1 cellular context compared by ENCODE assay signal in genomic region chr4:67714248-67714583, GRCh38.
A peak's percentile ranks its signal among the peaks of the same experiment; 100 is the strongest.
TF ChIP-seq lines count a peak whose summit lies in the region.

No MANE protein-coding gene starts in this region.

TF ChIP-seq in K562, 482 proteins besides CTCF, POLR2A, EP300 and RAD21 (continued from another document):
- TF ChIP-seq, protein P1, sequence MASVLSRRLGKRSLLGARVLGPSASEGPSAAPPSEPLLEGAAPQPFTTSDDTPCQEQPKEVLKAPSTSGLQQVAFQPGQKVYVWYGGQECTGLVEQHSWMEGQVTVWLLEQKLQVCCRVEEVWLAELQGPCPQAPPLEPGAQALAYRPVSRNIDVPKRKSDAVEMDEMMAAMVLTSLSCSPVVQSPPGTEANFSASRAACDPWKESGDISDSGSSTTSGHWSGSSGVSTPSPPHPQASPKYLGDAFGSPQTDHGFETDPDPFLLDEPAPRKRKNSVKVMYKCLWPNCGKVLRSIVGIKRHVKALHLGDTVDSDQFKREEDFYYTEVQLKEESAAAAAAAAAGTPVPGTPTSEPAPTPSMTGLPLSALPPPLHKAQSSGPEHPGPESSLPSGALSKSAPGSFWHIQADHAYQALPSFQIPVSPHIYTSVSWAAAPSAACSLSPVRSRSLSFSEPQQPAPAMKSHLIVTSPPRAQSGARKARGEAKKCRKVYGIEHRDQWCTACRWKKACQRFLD (CRISPR knock-in tag; IDR thresholded peaks at IDR 0.05) = 0 out of 2 replicates have a peak, but pooled peaks have one; percentile 24
- TF ChIP-seq TEAD4 (IDR thresholded peaks at IDR 0.05; ENCODE audit: low read length) = no peak
- TF ChIP-seq TEAD4 (CRISPR knock-in tag; IDR thresholded peaks at IDR 0.05; ENCODE audit: borderline replicate concordance) = no peak
- peak; percentile 19 for TF ChIP-seq CCNT2 (IDR thresholded peaks at IDR 0.05; ENCODE audit: borderline replicate concordance, extremely low read depth, insufficient read length, low read depth, low read length)
- peak; percentile 73 for TF ChIP-seq FOSL1 (tag; conservative IDR thresholded peaks at IDR 0.05)
- TF ChIP-seq JUN (IDR thresholded peaks at IDR 0.05; ENCODE audit: borderline replicate concordance, low read depth, low read length) = no peak
- TF ChIP-seq JUN (CRISPR knock-in tag; IDR thresholded peaks at IDR 0.05; ENCODE audit: borderline replicate concordance) = no peak
- TF ChIP-seq SMARCC2 (IDR thresholded peaks at IDR 0.05; ENCODE audit: low read depth) = 0 out of 2 replicates have a peak, but pooled peaks have one; percentile 3
- no peak for TF ChIP-seq NR2C2 (CRISPR knock-in tag; IDR thresholded peaks at IDR 0.05)
- TF ChIP-seq NR2C2 (tag; IDR thresholded peaks at IDR 0.05) = peak; percentile 48
- no peak for TF ChIP-seq ZKSCAN3 (CRISPR knock-in tag; IDR thresholded peaks at IDR 0.05)
- 0 out of 2 replicates have a peak, but pooled peaks have one; percentile 20 for TF ChIP-seq SMARCE1 (IDR thresholded peaks at IDR 0.05)
- TF ChIP-seq, protein P2, sequence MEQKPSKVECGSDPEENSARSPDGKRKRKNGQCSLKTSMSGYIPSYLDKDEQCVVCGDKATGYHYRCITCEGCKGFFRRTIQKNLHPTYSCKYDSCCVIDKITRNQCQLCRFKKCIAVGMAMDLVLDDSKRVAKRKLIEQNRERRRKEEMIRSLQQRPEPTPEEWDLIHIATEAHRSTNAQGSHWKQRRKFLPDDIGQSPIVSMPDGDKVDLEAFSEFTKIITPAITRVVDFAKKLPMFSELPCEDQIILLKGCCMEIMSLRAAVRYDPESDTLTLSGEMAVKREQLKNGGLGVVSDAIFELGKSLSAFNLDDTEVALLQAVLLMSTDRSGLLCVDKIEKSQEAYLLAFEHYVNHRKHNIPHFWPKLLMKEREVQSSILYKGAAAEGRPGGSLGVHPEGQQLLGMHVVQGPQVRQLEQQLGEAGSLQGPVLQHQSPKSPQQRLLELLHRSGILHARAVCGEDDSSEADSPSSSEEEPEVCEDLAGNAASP (IDR thresholded peaks at IDR 0.05) = peak; percentile 88
- TF ChIP-seq ZNF592 (IDR thresholded peaks at IDR 0.05) = 0 out of 2 replicates have a peak, but pooled peaks have one; percentile 6
- 0 out of 2 replicates have a peak, but pooled peaks have one; percentile 47 for TF ChIP-seq LEF1 (IDR thresholded peaks at IDR 0.05)
